ENCODE assay signal across 2 cellular contexts in the genomic region with DNA sequence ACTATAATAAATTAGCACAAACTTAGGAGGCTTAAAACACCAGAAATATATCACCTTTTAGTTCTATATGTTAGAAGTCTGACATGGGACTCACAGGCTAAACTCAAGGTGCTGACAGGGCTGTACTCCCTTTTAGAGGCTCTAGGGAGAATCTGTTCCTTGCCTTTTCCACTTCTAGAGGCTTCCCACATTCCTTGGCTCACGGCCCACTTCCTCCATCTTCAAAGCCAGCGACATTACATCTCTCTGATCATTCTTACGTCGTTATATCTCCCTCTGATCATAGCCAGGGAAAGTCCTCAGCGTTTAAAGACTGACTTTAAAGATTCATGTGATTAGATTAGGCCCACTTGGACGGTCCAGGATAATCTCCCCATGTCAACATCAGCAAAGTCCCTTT.
TF ChIP-seq lines count a peak whose summit lies in the region.

No MANE protein-coding gene starts in this region.

TF ChIP-seq in IMR-90, 13 proteins besides CTCF, POLR2A, EP300 and RAD21:
- TF ChIP-seq CHD1 (IDR thresholded peaks at IDR 0.05; ENCODE audit: low read depth, low read length) (no peak), BHLHE40 (IDR thresholded peaks at IDR 0.05; ENCODE audit: low read depth, low read length) (no peak), RFX5 (IDR thresholded peaks at IDR 0.05; ENCODE audit: low read depth, low read length) (no peak)

TF ChIP-seq in endothelial cell of umbilical vein, 7 proteins besides CTCF, POLR2A, EP300 and RAD21:
- TF ChIP-seq MYC (IDR thresholded peaks at IDR 0.05; ENCODE audit: low read depth, low read length) (no peak), GATA2 (IDR thresholded peaks at IDR 0.05; ENCODE audit: insufficient read depth, insufficient read length, low read depth, low read length) (no peak), EZH2 (IDR thresholded peaks at IDR 0.05; ENCODE audit: borderline replicate concordance, low read depth, low read length, severe bottlenecking) (no peak), FOS (IDR thresholded peaks at IDR 0.05; ENCODE audit: borderline replicate concordance, insufficient read depth, low read length) (no peak), POLR2AphosphoS5 (IDR thresholded peaks at IDR 0.05; ENCODE audit: insufficient read depth, low read depth, low read length) (no peak), JUN (IDR thresholded peaks at IDR 0.05; ENCODE audit: borderline replicate concordance, insufficient read depth, insufficient read length, low read depth) (no peak)
- TF ChIP-seq, protein P1, sequence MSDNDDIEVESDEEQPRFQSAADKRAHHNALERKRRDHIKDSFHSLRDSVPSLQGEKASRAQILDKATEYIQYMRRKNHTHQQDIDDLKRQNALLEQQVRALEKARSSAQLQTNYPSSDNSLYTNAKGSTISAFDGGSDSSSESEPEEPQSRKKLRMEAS (IDR thresholded peaks at IDR 0.05; ENCODE audit: insufficient read depth, insufficient read length): no peak
